Comparison of ENCODE assay signal across 14 cellular contexts in the genomic region with DNA sequence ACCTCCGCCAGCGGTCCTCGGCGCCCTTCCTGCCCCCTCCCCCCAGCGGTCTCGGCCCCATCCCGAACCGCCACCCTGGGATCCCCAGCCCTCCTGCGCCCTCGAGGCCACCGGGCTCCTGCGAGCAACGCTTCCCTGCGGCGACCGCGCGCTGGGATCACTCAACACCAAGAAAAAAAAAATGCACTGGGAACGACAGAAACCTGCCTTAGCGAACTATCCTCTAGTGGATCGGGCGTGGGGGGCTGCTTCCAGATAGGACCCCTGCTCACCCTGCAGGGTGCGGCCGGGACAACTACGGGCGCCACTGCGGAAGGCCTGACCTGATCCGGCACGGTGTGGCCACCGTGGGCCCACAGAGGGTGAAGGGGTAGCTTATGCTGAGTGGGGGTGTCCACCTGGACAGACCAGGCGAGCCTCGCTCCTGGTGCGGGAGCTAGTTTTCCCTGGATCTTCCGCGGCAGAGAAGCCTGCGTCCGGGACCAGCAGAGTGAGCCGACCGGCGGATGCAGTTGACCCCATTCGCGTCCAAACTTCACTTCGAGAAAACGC. TPM values are rescaled to one million over a fixed set of nuclear protein-coding genes. Genes with fewer than 3 reads are reported as not detected.
A peak's percentile ranks its signal among the peaks of the same experiment; 100 is the strongest.
DNase-seq lines count a peak whose midpoint lies in the region; ATAC-seq and TF ChIP-seq lines count a peak whose summit lies in the region.
"Had no signal": no experiment of that assay in that cellular context is flagged by ENCODE, and none has a peak within 500 bp of the region (broad histone marks: within the 10 kb centered on the region; RNA-seq: fewer than 3 reads in every experiment).

No MANE protein-coding gene starts in this region.

- TF ChIP-seq POLR2A in heart left ventricle (IDR thresholded peaks at IDR 0.05) (no peak), testis (IDR thresholded peaks at IDR 0.05) (no peak)

- H3K27ac ChIP-seq in cardiac muscle cell (no peak overlapping the region), heart left ventricle (no peak overlapping the region), testis (no peak overlapping the region), brain microvascular endothelial cell (no peak overlapping the region)

- peaks cover 91% of the 10 kb centered on the region for H3K27me3 Mint-ChIP-seq in activated T-cell treated with anti-CD3 and anti-CD28 coated beads, Interleukin-2, amount 50 U/mL, for 72 hours (ENCODE audit: low read depth)
- H3K27me3 Mint-ChIP-seq in immature natural killer cell (ENCODE audit: low read depth in 3 of 3), result peaks cover 36 to 55% (median 48%) of the 10 kb centered on the region in 3 donors

- H3K36me3 Mint-ChIP-seq in activated T-cell treated with anti-CD3 and anti-CD28 coated beads, Interleukin-2, amount 50 U/mL, for 72 hours (ENCODE audit: insufficient read depth in 2 of 2), result peaks cover 2% of the 10 kb centered on the region in 2 donors
- peaks cover 0 to 4% (median 0%) of the 10 kb centered on the region in 3 donors for H3K36me3 Mint-ChIP-seq in immature natural killer cell

- no peak overlapping the region for H3K27ac Mint-ChIP-seq in activated T-cell treated with anti-CD3 and anti-CD28 coated beads, Interleukin-2, amount 50 U/mL, for 72 hours
- H3K27ac Mint-ChIP-seq in immature natural killer cell, result no peak overlapping the region
- H3K27ac Mint-ChIP-seq: activated T-helper 2 cell treated with anti-CD3 and anti-CD28 coated beads, Interferon-gamma antibody, Interleukin-2, Interleukin-4, amounts not matched to agents 10 μg/mL and 5 μg/mL and 100 μg/mL, durations not matched to agents 14 hours and 24 hours and 36 hours had no signal

- no peak for TF ChIP-seq CTCF in cardiac muscle cell (IDR thresholded peaks at IDR 0.05; ENCODE audit: low read depth, low read length)
- TF ChIP-seq CTCF in heart left ventricle (IDR thresholded peaks at IDR 0.05), result no peak
- no peak for TF ChIP-seq CTCF in testis (IDR thresholded peaks at IDR 0.05)
- TF ChIP-seq CTCF in brain microvascular endothelial cell (IDR thresholded peaks at IDR 0.05; ENCODE audit: low read depth, low read length, missing control alignments), result no peak

- in situ Hi-C loops in brain microvascular endothelial cell (cut with HindIII; ENCODE audit: low pct_ligation_motif_present, low sequenced_read_pairs), result no loop called here

- H3K4me1 ChIP-seq in cardiac muscle cell (ENCODE audit: low read depth), result peaks cover 27% of the 10 kb centered on the region
- peaks cover 0 to 53% (median 30%) of the 10 kb centered on the region in 12 donors for H3K4me1 ChIP-seq in heart left ventricle
- H3K4me1 ChIP-seq in testis, result peaks cover 15% of the 10 kb centered on the region

- peaks cover 48% of the 10 kb centered on the region for H3K4me1 Mint-ChIP-seq in activated T-cell treated with anti-CD3 and anti-CD28 coated beads, Interleukin-2, amount 50 U/mL, for 72 hours (ENCODE audit: low read depth)
- H3K4me1 Mint-ChIP-seq in immature natural killer cell, result peaks cover 39 to 41% of the 10 kb centered on the region in 2 donors

- peaks cover 95% of the 10 kb centered on the region for H3K27me3 ChIP-seq in cardiac muscle cell
- H3K27me3 ChIP-seq in heart left ventricle, result peaks cover 29 to 93% (median 51%) of the 10 kb centered on the region in 9 donors
- no peaks in the 10 kb centered on the region for H3K27me3 ChIP-seq in testis
- H3K27me3 ChIP-seq in brain microvascular endothelial cell (replicated peaks), result peaks cover 72% of the 10 kb centered on the region

- peak overlapping the region; percentile 68 to 70 for H3K4me3 Mint-ChIP-seq in activated T-cell treated with anti-CD3 and anti-CD28 coated beads, Interleukin-2, amount 50 U/mL, for 72 hours
- H3K4me3 Mint-ChIP-seq in immature natural killer cell, result peak overlapping the region in 3 of 5 donors; percentile 26 to 44 (median 32)

- ATAC-seq in heart left ventricle (no peak), HG02798 (IDR thresholded peaks at IDR 0.05; ENCODE audit: poor library complexity, unreplicated experiment) (no peak), left lobe of liver (no peak)
- no peak for ATAC-seq in activated T-cell treated with anti-CD3 and anti-CD28 coated beads, Interleukin-2, amount 50 U/mL, for 72 hours (replicated peaks in 1 of 2)

- H3K9me3 ChIP-seq in cardiac muscle cell (ENCODE audit: low read depth) (no peaks in the 10 kb centered on the region), heart left ventricle (no peaks in the 10 kb centered on the region), testis (no peaks in the 10 kb centered on the region)

- WGBS in heart left ventricle, 4 donors, result 3 to 6% (median 4%) methylated on average over 20 to 44 of the region's 44 CpGs
- 5 to 8% methylated on average over 26 to 42 of the region's 44 CpGs for WGBS in testis, 2 donors

- H3K4me3 ChIP-seq in cardiac muscle cell (peak overlapping the region; percentile 19), heart left ventricle (peak overlapping the region in 2 of 12 donors; percentile 33 to 49), testis (peak overlapping the region; percentile 19 to 32), brain microvascular endothelial cell (ENCODE audit: low read depth, low read length) (no peak overlapping the region)

- intact Hi-C loops in heart left ventricle (cut with DNase I) (loop anchor here in 3 of 10 donors (5.0 to 10.0 kb wide), 4 partner anchors 39 to 89 kb away; no protein-coding TSS in a partner anchor), testis (cut with DNase I; ENCODE audit: low total_unique reads) (no loop called here)

- no peaks in the 10 kb centered on the region for H3K9me3 Mint-ChIP-seq in activated T-cell treated with anti-CD3 and anti-CD28 coated beads, Interleukin-2, amount 50 U/mL, for 72 hours
- H3K9me3 Mint-ChIP-seq in immature natural killer cell, result peaks cover 0 to 6% (median 0%) of the 10 kb centered on the region in 6 donors
- H3K9me3 Mint-ChIP-seq: activated T-helper 2 cell treated with anti-CD3 and anti-CD28 coated beads, Interferon-gamma antibody, Interleukin-2, Interleukin-4, amounts not matched to agents 10 μg/mL and 5 μg/mL and 100 μg/mL, durations not matched to agents 14 hours and 24 hours and 36 hours had no signal

- DNase-seq in cardiac muscle cell (ENCODE audit: low read depth in 1 of 2, low spot score in 1 of 2) (no peak), heart left ventricle (no peak), immature natural killer cell (no peak), testis (peak; percentile 22), left lobe of liver (ENCODE audit: low spot score) (no peak), brain microvascular endothelial cell (no peak)
- DNase-seq in activated T-cell treated with anti-CD3 and anti-CD28 coated beads, Interleukin-2, amount 50 U/mL, for 72 hours, result no peak
- DNase-seq: NCI-H1694 treated with DMSO at 0.1 percent for 48 hours, small intestine had no signal

- H3K36me3 ChIP-seq in cardiac muscle cell (no peaks in the 10 kb centered on the region), heart left ventricle (no peaks in the 10 kb centered on the region), testis (ENCODE audit: low read depth, missing control alignments) (no peaks in the 10 kb centered on the region), brain microvascular endothelial cell (replicated peaks) (no peaks in the 10 kb centered on the region)

RNA-seq across cellular contexts. Expression of gene NCR2, which starts 38.0 kb away (rescaled TPM):
- total RNA-seq in cardiac muscle cell (not detected in 2 replicates), heart left ventricle (not detected), testis (not detected), left lobe of liver (not detected)
- polyA plus RNA-seq in cardiac muscle cell (not detected in 2 replicates), heart left ventricle (not detected), immature natural killer cell (under 1 TPM in 2 of 3 donors, not detected in 1; 0.91 to 0.97 TPM), testis (ENCODE audit: insufficient read depth, low read depth, low replicate concordance) (not detected)
- not detected for total RNA-seq in activated T-cell treated with anti-CD3 and anti-CD28 coated beads, Interleukin-2, amount 50 U/mL, for 72 hours
- total RNA-seq: activated T-helper 2 cell treated with anti-CD3 and anti-CD28 coated beads, Interferon-gamma antibody, Interleukin-2, Interleukin-4, amounts not matched to agents 10 μg/mL and 5 μg/mL and 100 μg/mL, durations not matched to agents 14 hours and 24 hours and 36 hours; glomerular endothelial cell; mucosa of gallbladder had no signal
- polyA plus RNA-seq: CD14-positive monocyte, small intestine had no signal
